1 cellular context compared by ENCODE assay signal in the genomic region with DNA sequence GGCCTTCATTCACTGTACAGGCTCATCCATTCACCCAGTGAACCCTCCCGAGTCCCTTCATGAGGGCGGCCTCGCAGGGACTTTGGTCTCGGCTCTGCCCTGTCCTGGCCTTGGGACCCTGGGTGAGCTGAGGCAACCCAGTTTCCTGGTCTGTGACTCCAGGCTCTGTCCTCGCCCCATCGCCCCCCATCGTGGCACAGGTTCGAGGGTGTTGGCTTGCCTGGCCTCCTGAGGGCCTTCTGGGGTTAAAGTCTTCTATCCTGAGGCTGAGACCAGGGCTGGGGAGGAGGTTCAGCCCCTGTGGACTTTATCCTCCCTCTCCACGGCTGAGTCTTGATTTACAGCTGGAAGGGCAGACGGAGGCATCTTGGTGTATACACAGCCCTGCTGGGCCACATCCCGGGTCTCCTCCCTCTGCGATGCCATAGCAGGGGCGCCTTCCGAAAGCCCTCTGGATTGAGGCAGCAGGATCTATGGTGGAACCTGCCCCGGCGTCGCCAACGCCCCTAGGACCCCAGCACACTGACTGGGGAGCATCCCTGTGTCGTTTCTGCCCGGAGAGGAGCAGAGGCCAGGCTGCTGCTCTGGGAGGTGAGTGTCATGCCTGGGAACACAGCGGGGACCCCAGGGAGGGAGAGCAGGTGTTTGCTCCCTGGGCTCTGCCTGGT.
TF ChIP-seq lines count a peak whose summit lies in the region.

No MANE protein-coding gene starts in this region.

TF ChIP-seq in HepG2, 621 proteins besides CTCF, POLR2A, EP300 and RAD21:
- TF ChIP-seq NR2F1 (CRISPR knock-in tag; IDR thresholded peaks at IDR 0.05) (0 out of 4 replicates have a peak, but pooled peaks of 1 of the 2 experiments have one; percentile 21), RARA (CRISPR knock-in tag; IDR thresholded peaks at IDR 0.05) (peak; percentile 31; the same call in 1 of the 2 replicates), ELF3 (CRISPR knock-in tag; IDR thresholded peaks at IDR 0.05) (peak; percentile 56; the same call in 1 of the 2 replicates), HNRNPL (IDR thresholded peaks at IDR 0.05; ENCODE audit: low read depth, low read length) (0 out of 2 replicates have a peak, but pooled peaks have one; percentile 42), RXRA (CRISPR knock-in tag; IDR thresholded peaks at IDR 0.05) (peak; percentile 38), HNF4A (CRISPR knock-in tag; IDR thresholded peaks at IDR 0.05) (peak; percentile 76)
- TF ChIP-seq, protein P1, sequence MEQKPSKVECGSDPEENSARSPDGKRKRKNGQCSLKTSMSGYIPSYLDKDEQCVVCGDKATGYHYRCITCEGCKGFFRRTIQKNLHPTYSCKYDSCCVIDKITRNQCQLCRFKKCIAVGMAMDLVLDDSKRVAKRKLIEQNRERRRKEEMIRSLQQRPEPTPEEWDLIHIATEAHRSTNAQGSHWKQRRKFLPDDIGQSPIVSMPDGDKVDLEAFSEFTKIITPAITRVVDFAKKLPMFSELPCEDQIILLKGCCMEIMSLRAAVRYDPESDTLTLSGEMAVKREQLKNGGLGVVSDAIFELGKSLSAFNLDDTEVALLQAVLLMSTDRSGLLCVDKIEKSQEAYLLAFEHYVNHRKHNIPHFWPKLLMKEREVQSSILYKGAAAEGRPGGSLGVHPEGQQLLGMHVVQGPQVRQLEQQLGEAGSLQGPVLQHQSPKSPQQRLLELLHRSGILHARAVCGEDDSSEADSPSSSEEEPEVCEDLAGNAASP (CRISPR knock-in tag; IDR thresholded peaks at IDR 0.05; ENCODE audit: borderline replicate concordance), result peak; percentile 44; the same call in 1 of the 2 replicates
